21 cellular contexts compared by ENCODE assay signal in the genomic region with DNA sequence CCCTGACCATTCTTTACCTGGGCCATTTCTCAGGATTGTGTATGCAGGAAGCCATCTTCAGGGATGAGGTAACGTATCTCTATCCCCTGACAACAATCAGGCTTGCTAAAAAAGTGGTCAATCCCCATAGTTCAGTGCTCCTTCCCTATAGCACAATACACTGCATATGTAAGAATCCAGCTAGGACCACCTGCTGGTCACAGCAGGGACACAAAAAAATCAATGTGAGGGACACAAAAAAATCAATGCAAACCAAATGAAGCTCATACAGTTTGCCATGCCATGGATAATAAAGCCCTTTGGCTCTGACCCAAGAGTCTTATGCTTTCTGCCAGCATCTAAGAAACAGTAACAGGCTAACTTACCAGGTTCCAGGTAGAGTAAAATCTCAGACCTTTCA. TPM values are rescaled to one million over a fixed set of nuclear protein-coding genes. Genes with fewer than 3 reads are reported as not detected.
DNase-seq lines count a peak whose midpoint lies in the region; ATAC-seq and TF ChIP-seq lines count a peak whose summit lies in the region.
"Had no signal": no experiment of that assay in that cellular context is flagged by ENCODE, and none has a peak within 500 bp of the region (broad histone marks: within the 10 kb centered on the region; RNA-seq: fewer than 3 reads in every experiment).

No MANE protein-coding gene starts in this region.

- H3K4me1 ChIP-seq in testis (no peaks in the 10 kb centered on the region), hepatocyte (ENCODE audit: insufficient read depth) (no peaks in the 10 kb centered on the region)
- H3K4me1 ChIP-seq: ascending aorta had no signal

- H4K20me1 ChIP-seq in hepatocyte (ENCODE audit: insufficient read depth, poor library complexity, severe bottlenecking), result peaks cover 3% of the 10 kb centered on the region

- H3K9me2 ChIP-seq in hepatocyte (replicated peaks; ENCODE audit: insufficient read depth), result no peaks in the 10 kb centered on the region

- TF ChIP-seq POLR2A in testis (IDR thresholded peaks at IDR 0.05), result no peak

- H3K4me3 ChIP-seq in testis (no peak overlapping the region), hepatocyte (no peak overlapping the region)
- H3K4me3 ChIP-seq: A549, ascending aorta, SK-N-MC had no signal

- H3K4me2 ChIP-seq in hepatocyte, result no peak overlapping the region
- H3K4me2 ChIP-seq: A549 had no signal

- peaks cover 10% of the 10 kb centered on the region for H3K79me2 ChIP-seq in hepatocyte

- H3K9me3 ChIP-seq in testis, result no peaks in the 10 kb centered on the region
- no peaks in the 10 kb centered on the region for H3K9me3 ChIP-seq in hepatocyte (ENCODE audit: low read depth)
- H3K9me3 ChIP-seq: A549, ascending aorta, neutrophil had no signal

- no peak overlapping the region for H3K27ac ChIP-seq in testis
- H3K27ac ChIP-seq in hepatocyte, result no peak overlapping the region
- H3K27ac ChIP-seq: A549, ascending aorta, C4-2B, neutrophil, SK-N-MC had no signal

- H2AFZ ChIP-seq in hepatocyte, result no peak overlapping the region

- DNase-seq in NCI-H82 (lab: John Stamatoyannopoulos, UW) (peak; percentile 39), NCI-H82 treated with DMSO at 0.1 percent for 48 hours (lab: John Stamatoyannopoulos, UW; ENCODE audit: unreplicated experiment) (no peak), NCI-H1092 (lab: John Stamatoyannopoulos, UW) (peak; percentile 68), SK-N-DZ (ENCODE audit: low spot score) (peak; percentile 54), testis (no peak), hepatocyte (ENCODE audit: low spot score) (no peak), HK-2 (ENCODE audit: unreplicated experiment) (no peak)
- DNase-seq: activated naive CD4-positive, alpha-beta T cell treated with anti-CD3 and anti-CD28 coated beads, Interleukin-2, amount 10 ng/mL, durations not matched to agents 7 days and 5 days; activated T-cell treated with anti-CD3 and anti-CD28 coated beads, Interleukin-2, amount 50 U/mL, for 48 hours; effector memory CD8-positive, alpha-beta T cell; NCI-H187 treated with DMSO at 0.1 percent for 48 hours; NCI-H774; stimulated activated CD8-positive, alpha-beta memory T cell treated with anti-CD3 and anti-CD28 coated beads, Interleukin-4, amount 100 ng/mL, for 48 hours; T-helper 9 cell had no signal

- H3K27me3 ChIP-seq in testis (no peaks in the 10 kb centered on the region), hepatocyte (no peaks in the 10 kb centered on the region)
- H3K27me3 ChIP-seq: ascending aorta, neutrophil had no signal

- intact Hi-C loops in testis (cut with DNase I; ENCODE audit: low total_unique reads), result loop anchor here (5.0 kb wide), 1 partner anchor 239 kb away; no protein-coding TSS in a partner anchor

- ATAC-seq in GM18909 (IDR thresholded peaks at IDR 0.05; ENCODE audit: poor library complexity, unreplicated experiment), result no peak
- ATAC-seq: effector memory CD8-positive, alpha-beta T cell; HCT116 had no signal

- TF ChIP-seq CTCF in testis (IDR thresholded peaks at IDR 0.05) (peak in 2 of 3 experiments; percentile 10 to 22), hepatocyte (IDR thresholded peaks at IDR 0.05; ENCODE audit: poor library complexity) (no peak)

- H3K36me3 ChIP-seq in testis (ENCODE audit: low read depth, missing control alignments) (no peaks in the 10 kb centered on the region), hepatocyte (replicated peaks; ENCODE audit: insufficient read depth, low read depth) (no peaks in the 10 kb centered on the region)
- H3K36me3 ChIP-seq: neutrophil had no signal

- 88 to 90% methylated on average over 1 of the region's 1 CpG for WGBS in testis, 2 donors
- 95% methylated on average over 1 of the region's 1 CpG for WGBS in hepatocyte (ENCODE audit: low lambda C conversion rate, missing lambda C conversion rate)

RNA-seq across cellular contexts. Expression of a gene that starts 16.3 kb away (rescaled TPM):
- polyA plus RNA-seq in SK-N-DZ (2014; cell fraction: cytosol; rRNA removed), result 58.9 and 72.3 TPM in 2 replicates
- 86.0 and 102 TPM in 2 replicates for polyA plus RNA-seq in SK-N-DZ (2014; cell fraction: nucleus; rRNA removed)
- 100 to 1,000 TPM in 1 of 2 donors, 10 to 100 TPM in 1; 97.2 to 102 TPM for total RNA-seq in testis
- polyA plus RNA-seq in testis (ENCODE audit: insufficient read depth, low read depth, low replicate concordance), result 61.9 TPM
- 40.2 and 45.8 TPM in 2 replicates for total RNA-seq in hepatocyte
- polyA plus RNA-seq in hepatocyte, result 36.3 and 45.8 TPM in 2 replicates

Comparison
In these comparisons a context has a peak if more than half of its experiments do, and no peak if none do; other contexts are left out.
1. DNase-seq: peak in NCI-H82 (single experiment), NCI-H1092 (single experiment) and SK-N-DZ (single experiment); none in NCI-H82 treated with DMSO at 0.1 percent for 48 hours (single experiment), testis (single experiment), hepatocyte (single experiment) and HK-2 (single experiment).